In the genomic region with DNA sequence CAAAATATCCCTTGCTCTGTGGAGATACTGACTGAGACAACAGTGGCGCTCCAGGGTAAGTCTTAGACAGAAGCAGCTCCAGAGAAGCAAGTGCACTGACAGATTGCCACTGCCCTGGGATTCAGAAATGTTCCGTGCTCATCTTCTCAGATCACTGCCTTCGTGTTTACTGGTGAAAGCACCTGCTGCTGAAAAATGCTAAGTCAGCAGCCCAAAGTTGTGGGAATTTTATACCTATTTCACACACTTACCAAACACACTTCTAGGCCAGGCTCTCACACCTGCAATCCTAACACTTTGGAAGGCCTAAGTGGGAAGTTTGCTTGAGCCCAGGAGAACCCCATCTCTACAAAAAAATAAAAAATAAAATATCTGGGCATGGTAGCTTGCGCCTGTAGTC, we compare ENCODE assay signal across 2 cellular contexts.
A peak's percentile ranks its signal among the peaks of the same experiment; 100 is the strongest.
TF ChIP-seq lines count a peak whose summit lies in the region.

No MANE protein-coding gene starts in this region.

TF ChIP-seq in HepG2, 621 proteins besides CTCF, POLR2A, EP300 and RAD21:
- TF ChIP-seq MAFK (conservative IDR thresholded peaks at IDR 0.05 in 1 of 2, IDR thresholded peaks at IDR 0.05 in 1 of 2; ENCODE audit: low read length in 2 of 2): peak; percentile 83 to 91
- no peak for TF ChIP-seq DRAP1 (CRISPR knock-in tag; IDR thresholded peaks at IDR 0.05)
- peak; percentile 88 for TF ChIP-seq MAFF (IDR thresholded peaks at IDR 0.05; ENCODE audit: low read depth, low read length)

TF ChIP-seq in IMR-90, 13 proteins besides CTCF, POLR2A, EP300 and RAD21:
- TF ChIP-seq MAFK (IDR thresholded peaks at IDR 0.05; ENCODE audit: low read depth, low read length) (peak; percentile 69), ELK1 (IDR thresholded peaks at IDR 0.05; ENCODE audit: borderline replicate concordance, low read depth, low read length) (no peak)
